In the genomic region with DNA sequence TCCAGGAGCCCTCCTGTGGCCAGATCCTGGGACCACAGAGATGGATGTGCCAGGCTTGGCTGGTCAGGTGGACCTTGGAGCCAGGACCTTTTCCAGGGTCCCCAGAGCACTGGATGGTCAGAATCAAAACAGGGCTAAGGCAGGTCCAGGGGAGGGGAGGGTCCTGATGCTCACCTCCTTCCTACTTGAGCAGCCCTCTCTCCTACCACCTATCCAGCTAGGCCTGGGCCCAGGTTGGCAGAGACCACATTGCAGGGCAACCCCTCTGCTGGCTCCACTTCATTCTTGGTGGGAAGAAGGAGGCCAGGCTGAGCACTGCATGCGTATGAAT, we compare ENCODE assay signal across 19 cellular contexts. TPM values are rescaled to one million over a fixed set of nuclear protein-coding genes. Genes with fewer than 3 reads are reported as not detected.
A peak's percentile ranks its signal among the peaks of the same experiment; 100 is the strongest.
DNase-seq lines count a peak whose midpoint lies in the region; ATAC-seq lines count a peak whose summit lies in the region.
"Had no signal": no experiment of that assay in that cellular context is flagged by ENCODE, and none has a peak within 500 bp of the region (broad histone marks: within the 10 kb centered on the region; RNA-seq: fewer than 3 reads in every experiment).

No MANE protein-coding gene starts in this region.

- H3K4me3 Mint-ChIP-seq in activated CD4-positive, alpha-beta T cell treated with anti-CD3 and anti-CD28 coated beads, Interleukin-2, amount 10 ng/mL, durations not matched to agents 24 days and 14 days = peak overlapping the region; percentile 36
- peak overlapping the region in 5 of 8 donors; percentile 13 to 66 (median 52) for H3K4me3 Mint-ChIP-seq in CD4-positive, alpha-beta memory T cell
- H3K4me3 Mint-ChIP-seq in activated naive CD8-positive, alpha-beta T cell treated with anti-CD3 and anti-CD28 coated beads for 36 hours = no peak overlapping the region
- H3K4me3 Mint-ChIP-seq in natural killer cell treated with Interleukin-12 subunit alpha and Interleukin-12 subunit beta and Interleukin-15 and Interleukin-18, amount 100 ng/mL, for 72 hours = peak overlapping the region; percentile 57

- POLR2A ChIA-PET in CD4-positive, alpha-beta memory T cell (lab: Charles Lee; ENCODE audit: partially characterized antibody) = interaction anchor here (3.3 kb wide), 1 partner anchor 29 kb away, joined by 16 read pairs; a partner anchor contains a TSS

- H3K4me1 Mint-ChIP-seq in activated CD4-positive, alpha-beta T cell treated with anti-CD3 and anti-CD28 coated beads, Interleukin-2, amount 10 ng/mL, durations not matched to agents 24 days and 14 days = peaks cover 18% of the 10 kb centered on the region
- H3K4me1 Mint-ChIP-seq in CD4-positive, alpha-beta memory T cell = peaks cover 7 to 19% (median 16%) of the 10 kb centered on the region in 4 donors
- peaks cover 15% of the 10 kb centered on the region for H3K4me1 Mint-ChIP-seq in activated naive CD8-positive, alpha-beta T cell treated with anti-CD3 and anti-CD28 coated beads for 36 hours
- peaks cover 12 to 15% of the 10 kb centered on the region in 2 donors for H3K4me1 Mint-ChIP-seq in natural killer cell treated with Interleukin-12 subunit alpha and Interleukin-12 subunit beta and Interleukin-15 and Interleukin-18, amount 100 ng/mL, for 72 hours (ENCODE audit: low read depth in 2 of 2)

- H3K36me3 Mint-ChIP-seq in activated CD4-positive, alpha-beta T cell treated with anti-CD3 and anti-CD28 coated beads, Interleukin-2, amount 10 ng/mL, durations not matched to agents 24 days and 14 days (ENCODE audit: low read depth) = no peaks in the 10 kb centered on the region
- H3K36me3 Mint-ChIP-seq in CD4-positive, alpha-beta memory T cell = peaks cover 0 to 3% of the 10 kb centered on the region in 2 donors
- H3K36me3 Mint-ChIP-seq in activated naive CD8-positive, alpha-beta T cell treated with anti-CD3 and anti-CD28 coated beads for 36 hours = no peaks in the 10 kb centered on the region
- H3K36me3 Mint-ChIP-seq in natural killer cell treated with Interleukin-12 subunit alpha and Interleukin-12 subunit beta and Interleukin-15 and Interleukin-18, amount 100 ng/mL, for 72 hours = no peaks in the 10 kb centered on the region

- H3K27me3 ChIP-seq in CD4-positive, alpha-beta memory T cell (ENCODE audit: insufficient read depth, low read length) = no peaks in the 10 kb centered on the region
- H3K27me3 ChIP-seq: ascending aorta, colonic mucosa, gastrocnemius medialis had no signal

- CTCF ChIA-PET in CD4-positive, alpha-beta memory T cell (lab: Charles Lee; ENCODE audit: partially characterized antibody) = no interaction called here

- no peak for ATAC-seq in natural killer cell treated with Interleukin-12 subunit alpha and Interleukin-12 subunit beta and Interleukin-15 and Interleukin-18, amount 100 ng/mL, for 72 hours
- no peak for ATAC-seq in GM21526 (IDR thresholded peaks at IDR 0.05; ENCODE audit: low FRiP score, unreplicated experiment)
- ATAC-seq: gastrocnemius medialis, K562, left ventricle myocardium superior had no signal

- no peak overlapping the region for H3K4me3 ChIP-seq in CD4-positive, alpha-beta memory T cell (ENCODE audit: low read length in 2 of 2)
- H3K4me3 ChIP-seq: ascending aorta, colonic mucosa, gastrocnemius medialis, GM23248, K562 had no signal

- H3K27ac ChIP-seq in CD4-positive, alpha-beta memory T cell (ENCODE audit: low read depth, low read length) = no peak overlapping the region
- H3K27ac ChIP-seq: colonic mucosa, gastrocnemius medialis, GM23248, WERI-Rb-1 had no signal

- H3K36me3 ChIP-seq in CD4-positive, alpha-beta memory T cell (ENCODE audit: insufficient read depth, low read length) = no peaks in the 10 kb centered on the region
- H3K36me3 ChIP-seq: ascending aorta, colonic mucosa, gastrocnemius medialis, WERI-Rb-1 had no signal

- H3K27me3 Mint-ChIP-seq in activated CD4-positive, alpha-beta T cell treated with anti-CD3 and anti-CD28 coated beads, Interleukin-2, amount 10 ng/mL, durations not matched to agents 24 days and 14 days = no peaks in the 10 kb centered on the region
- H3K27me3 Mint-ChIP-seq in CD4-positive, alpha-beta memory T cell = no peaks in the 10 kb centered on the region
- H3K27me3 Mint-ChIP-seq in activated naive CD8-positive, alpha-beta T cell treated with anti-CD3 and anti-CD28 coated beads for 36 hours = no peaks in the 10 kb centered on the region
- H3K27me3 Mint-ChIP-seq in natural killer cell treated with Interleukin-12 subunit alpha and Interleukin-12 subunit beta and Interleukin-15 and Interleukin-18, amount 100 ng/mL, for 72 hours = no peaks in the 10 kb centered on the region

- no peak for DNase-seq in activated CD4-positive, alpha-beta T cell treated with anti-CD3 and anti-CD28 coated beads, Interleukin-2, amount 10 ng/mL, durations not matched to agents 24 days and 14 days
- no peak for DNase-seq in activated CD4-positive, alpha-beta T cell treated with anti-CD3 and anti-CD28 coated beads for 48 hours
- DNase-seq in CD4-positive, alpha-beta memory T cell = no peak
- DNase-seq in activated naive CD8-positive, alpha-beta T cell treated with anti-CD3 and anti-CD28 coated beads for 36 hours = no peak
- no peak for DNase-seq in natural killer cell treated with Interleukin-12 subunit alpha and Interleukin-12 subunit beta and Interleukin-15 and Interleukin-18, amount 100 ng/mL, for 72 hours (ENCODE audit: low spot score)
- no peak for DNase-seq in activated gamma-delta T cell (lab: John Stamatoyannopoulos, UW)
- no peak for DNase-seq in stimulated activated CD4-positive, alpha-beta T cell treated with anti-CD3 and anti-CD28 coated beads, Interleukin-2, amount 100 ng/mL, for 48 hours
- DNase-seq: activated CD8-positive, alpha-beta memory T cell treated with anti-CD3 and anti-CD28 coated beads, Interleukin-2, amount 50 U/mL, for 48 hours; colonic mucosa; gastrocnemius medialis; GM23248; NCI-H1092 treated with DMSO at 0.1 percent for 48 hours; NCI-H2107; stimulated activated naive CD4-positive, alpha-beta T cell; WERI-Rb-1 had no signal

- peaks cover 10% of the 10 kb centered on the region for H3K4me1 ChIP-seq in CD4-positive, alpha-beta memory T cell (ENCODE audit: insufficient read depth, low read length)

- H3K9me3 ChIP-seq in CD4-positive, alpha-beta memory T cell (ENCODE audit: control insufficient read depth in 1 of 2, low read length in 2 of 2) = no peaks in the 10 kb centered on the region
- H3K9me3 ChIP-seq: ascending aorta, colonic mucosa, gastrocnemius medialis had no signal

- H3K27ac Mint-ChIP-seq in activated CD4-positive, alpha-beta T cell treated with anti-CD3 and anti-CD28 coated beads, Interleukin-2, amount 10 ng/mL, durations not matched to agents 24 days and 14 days = peak overlapping the region; percentile 22
- H3K27ac Mint-ChIP-seq in CD4-positive, alpha-beta memory T cell = peak overlapping the region in 5 of 7 donors; percentile 60 to 72 (median 67)
- H3K27ac Mint-ChIP-seq in activated naive CD8-positive, alpha-beta T cell treated with anti-CD3 and anti-CD28 coated beads for 36 hours = peak overlapping the region; percentile 4
- H3K27ac Mint-ChIP-seq in natural killer cell treated with Interleukin-12 subunit alpha and Interleukin-12 subunit beta and Interleukin-15 and Interleukin-18, amount 100 ng/mL, for 72 hours = peak overlapping the region in 1 of 2 donors; percentile 70

- intact Hi-C loops in activated CD4-positive, alpha-beta T cell treated with anti-CD3 and anti-CD28 coated beads, Interleukin-2, amount 10 ng/mL, durations not matched to agents 24 days and 14 days (cut with micrococcal nuclease) = loop anchor here (5.0 kb wide), 1 partner anchor 177 kb away; a partner anchor contains a TSS
- intact Hi-C loops in CD4-positive, alpha-beta memory T cell (cut with micrococcal nuclease) = no loop called here

- no peaks in the 10 kb centered on the region for H3K9me3 Mint-ChIP-seq in activated CD4-positive, alpha-beta T cell treated with anti-CD3 and anti-CD28 coated beads, Interleukin-2, amount 10 ng/mL, durations not matched to agents 24 days and 14 days
- H3K9me3 Mint-ChIP-seq in CD4-positive, alpha-beta memory T cell = no peaks in the 10 kb centered on the region
- H3K9me3 Mint-ChIP-seq in activated naive CD8-positive, alpha-beta T cell treated with anti-CD3 and anti-CD28 coated beads for 36 hours = no peaks in the 10 kb centered on the region
- H3K9me3 Mint-ChIP-seq in natural killer cell treated with Interleukin-12 subunit alpha and Interleukin-12 subunit beta and Interleukin-15 and Interleukin-18, amount 100 ng/mL, for 72 hours = no peaks in the 10 kb centered on the region

RNA-seq across cellular contexts. Expression of a gene that starts 28.5 kb away (rescaled TPM):
- total RNA-seq in activated CD4-positive, alpha-beta T cell treated with anti-CD3 and anti-CD28 coated beads, Interleukin-2, amount 10 ng/mL, durations not matched to agents 24 days and 14 days = 28.6 and 28.8 TPM in 2 replicates
- total RNA-seq in CD4-positive, alpha-beta memory T cell = 10 to 100 TPM; 49.3 to 50.8 TPM
- 10 to 100 TPM; 19.8 to 27.8 TPM for polyA plus RNA-seq in CD4-positive, alpha-beta memory T cell
- 10 to 100 TPM; 19.7 to 21.9 TPM for total RNA-seq in activated naive CD8-positive, alpha-beta T cell treated with anti-CD3 and anti-CD28 coated beads for 36 hours
- total RNA-seq in natural killer cell treated with Interleukin-12 subunit alpha and Interleukin-12 subunit beta and Interleukin-15 and Interleukin-18, amount 100 ng/mL, for 72 hours = 10 to 100 TPM; 20.0 to 25.5 TPM

RNA-seq across cellular contexts. Expression of a gene that starts 55.9 kb away (rescaled TPM):
- total RNA-seq in activated CD4-positive, alpha-beta T cell treated with anti-CD3 and anti-CD28 coated beads, Interleukin-2, amount 10 ng/mL, durations not matched to agents 24 days and 14 days = 47.4 and 47.6 TPM in 2 replicates
- total RNA-seq in CD4-positive, alpha-beta memory T cell = 10 to 100 TPM; 25.3 to 28.4 TPM
- polyA plus RNA-seq in CD4-positive, alpha-beta memory T cell = 10 to 100 TPM; 21.2 to 23.8 TPM
- 10 to 100 TPM; 49.3 to 50.7 TPM for total RNA-seq in activated naive CD8-positive, alpha-beta T cell treated with anti-CD3 and anti-CD28 coated beads for 36 hours
- 10 to 100 TPM; 33.1 to 51.6 TPM for total RNA-seq in natural killer cell treated with Interleukin-12 subunit alpha and Interleukin-12 subunit beta and Interleukin-15 and Interleukin-18, amount 100 ng/mL, for 72 hours
